9 cellular contexts compared by ENCODE assay signal in the genomic region with DNA sequence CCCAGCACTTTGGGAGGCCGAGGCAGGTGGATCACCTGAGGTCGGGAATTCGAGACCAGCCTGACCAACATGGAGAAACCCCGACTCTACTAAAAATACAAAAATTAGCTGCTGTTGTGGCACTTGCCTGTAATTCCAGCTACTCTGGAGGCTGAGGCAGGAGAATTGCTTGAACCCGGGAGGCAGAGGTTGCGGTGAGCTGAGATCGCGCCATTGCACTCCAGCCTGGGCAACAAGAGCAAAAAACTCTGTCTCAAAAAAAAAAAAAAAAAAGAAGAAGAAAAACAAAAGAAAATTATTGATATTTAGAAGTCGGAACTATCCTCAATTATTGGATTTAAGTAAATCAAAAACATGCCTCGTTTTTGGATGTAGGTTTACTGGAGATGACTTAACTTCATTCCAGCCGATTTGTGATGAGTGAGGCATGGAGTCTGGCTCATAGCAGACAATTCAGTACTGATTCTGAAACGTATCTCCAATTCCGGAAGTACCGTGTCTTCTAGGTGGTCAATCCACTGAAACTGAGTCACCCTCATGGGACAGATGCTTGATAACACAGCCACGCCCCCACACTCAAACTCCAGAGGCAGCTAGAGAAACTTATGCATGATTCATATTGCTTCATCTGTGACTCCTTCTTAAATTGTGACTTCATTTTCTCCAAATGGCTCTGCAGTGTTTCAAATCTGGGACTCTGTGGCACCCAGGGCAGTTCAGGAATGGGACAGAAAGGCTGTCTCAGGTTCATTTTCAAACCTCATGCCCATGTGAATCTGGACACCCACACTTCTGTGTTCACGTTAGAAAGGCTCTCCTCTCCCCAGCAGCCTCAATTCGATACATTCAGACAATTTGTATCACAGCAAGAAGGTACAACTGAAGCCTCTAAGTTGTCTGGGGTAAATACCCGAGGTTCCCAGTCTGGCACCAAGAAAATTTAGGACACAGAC.
DNase-seq lines count a peak whose midpoint lies in the region; ATAC-seq and TF ChIP-seq lines count a peak whose summit lies in the region.
"Had no signal": no experiment of that assay in that cellular context is flagged by ENCODE, and none has a peak within 500 bp of the region (broad histone marks: within the 10 kb centered on the region; RNA-seq: fewer than 3 reads in every experiment).

No MANE protein-coding gene starts in this region.

- H3K36me3 Mint-ChIP-seq in WTC11 = no peaks in the 10 kb centered on the region

- BruUV-seq in Panc1 (replicated peaks; lab: Mats Ljungman, UMichigan) = no TSS peak

- H3F3A ChIP-seq in smooth muscle cell (ENCODE audit: low read depth) = peaks cover 21% of the 10 kb centered on the region

- H3K4me1 Mint-ChIP-seq in WTC11 = peaks cover 62% of the 10 kb centered on the region

- peak; percentile 40 for ATAC-seq in Panc1
- ATAC-seq in HG03342 (IDR thresholded peaks at IDR 0.05; ENCODE audit: unreplicated experiment) = no peak
- no peak for ATAC-seq in HG03439 (IDR thresholded peaks at IDR 0.05; ENCODE audit: unreplicated experiment)
- no peak for ATAC-seq in WTC11

- 60% methylated on average over 18 of the region's 18 CpGs for WGBS in smooth muscle cell (ENCODE audit: low lambda C conversion rate)

- H3K9ac ChIP-seq in smooth muscle cell (ENCODE audit: low read depth) = peak overlapping the region; percentile 89

- H3K4me2 ChIP-seq in smooth muscle cell = peak overlapping the region; percentile 76

- peak overlapping the region; percentile 25 for H2AFZ ChIP-seq in smooth muscle cell (ENCODE audit: low read depth)

- H3K27ac ChIP-seq in Panc1 (ENCODE audit: low read length) = peak overlapping the region; percentile 37
- H3K27ac ChIP-seq in epithelial cell of prostate = peak overlapping the region; percentile 98
- H3K27ac ChIP-seq in smooth muscle cell (ENCODE audit: low read depth) = peak overlapping the region; percentile 98
- H3K27ac ChIP-seq: thyroid gland had no signal

- POLR2A ChIA-PET in Panc1 (lab: Charles Lee) (no interaction called here), WTC11 (lab: Charles Lee) (no interaction called here)

- CTCF ChIA-PET in Panc1 (lab: Charles Lee) (no interaction called here), WTC11 (lab: Charles Lee) (no interaction called here)

- H3K9me3 Mint-ChIP-seq in WTC11 = no peaks in the 10 kb centered on the region

- peaks cover 12% of the 10 kb centered on the region; the same call in 1 of the 2 replicates for H3K4me1 ChIP-seq in Panc1 (ENCODE audit: control insufficient read depth, insufficient read depth, low read length)
- peaks cover 8% of the 10 kb centered on the region for H3K4me1 ChIP-seq in smooth muscle cell (ENCODE audit: low read depth)
- H3K4me1 ChIP-seq: thyroid gland had no signal

- no peaks in the 10 kb centered on the region for H3K27me3 ChIP-seq in Panc1 (ENCODE audit: control insufficient read depth, insufficient read depth, low read length)
- no peaks in the 10 kb centered on the region for H3K27me3 ChIP-seq in smooth muscle cell (ENCODE audit: low read depth)
- H3K27me3 ChIP-seq: thyroid gland had no signal

- H3K9me3 ChIP-seq in Panc1 (ENCODE audit: control insufficient read depth, insufficient read depth, low read depth, low read length) (no peaks in the 10 kb centered on the region), smooth muscle cell (replicated peaks; ENCODE audit: low read depth) (no peaks in the 10 kb centered on the region)
- H3K9me3 ChIP-seq: thyroid gland had no signal

- H3K4me3 Mint-ChIP-seq in WTC11 = no peak overlapping the region

- no peak for TF ChIP-seq CTCF in GM12865 (IDR thresholded peaks at IDR 0.05; ENCODE audit: insufficient read depth, low read depth, low read length, missing control alignments)
- TF ChIP-seq CTCF in Panc1 (IDR thresholded peaks at IDR 0.05) = no peak; the same call in 1 of the 2 replicates
- TF ChIP-seq CTCF in smooth muscle cell (IDR thresholded peaks at IDR 0.05; ENCODE audit: borderline replicate concordance, insufficient read depth, poor library complexity, severe bottlenecking) = no peak
- no peak for TF ChIP-seq CTCF in WTC11 (IDR thresholded peaks at IDR 0.05)

- H3K36me3 ChIP-seq in Panc1 (ENCODE audit: control insufficient read depth, insufficient read depth, low read length) (no peaks in the 10 kb centered on the region), smooth muscle cell (ENCODE audit: low read depth) (no peaks in the 10 kb centered on the region)
- H3K36me3 ChIP-seq: thyroid gland had no signal

- intact Hi-C loops in Panc1 (cut with micrococcal nuclease; ENCODE audit: unreplicated experiment) = no loop called here

- in situ Hi-C loops in Panc1 (cut with HindIII; ENCODE audit: low pct_unique_long_range_greater_than_20kb, low sequenced_read_pairs) = no loop called here

- H3K4me3 ChIP-seq in GM12865 (ENCODE audit: low read depth, low read length) (no peak overlapping the region), Panc1 (ENCODE audit: low read depth in 2 of 2, low read length in 2 of 2) (peak overlapping the region in 1 of 2 experiments; percentile 12; a peak in 2 of 4 replicates), smooth muscle cell (no peak overlapping the region)
- H3K4me3 ChIP-seq: thyroid gland had no signal

- no peak overlapping the region for H3K27ac Mint-ChIP-seq in WTC11

- DNase-seq in GM12865 (ENCODE audit: low read depth) = peak; percentile 40
- peak; percentile 92 for DNase-seq in Panc1 (ENCODE audit: low read depth, low spot score)
- DNase-seq in epithelial cell of prostate (ENCODE audit: low read depth, low spot score) = peak; percentile 94
- DNase-seq in smooth muscle cell (lab: John Stamatoyannopoulos, UW; ENCODE audit: unreplicated experiment) = no peak
- DNase-seq in NCI-H187 treated with DMSO at 0.1 percent for 48 hours (lab: John Stamatoyannopoulos, UW) = no peak
- DNase-seq in WTC11 (ENCODE audit: low spot score) = no peak

- no peaks in the 10 kb centered on the region for H4K20me1 ChIP-seq in smooth muscle cell (ENCODE audit: low read depth)

- peaks cover 33% of the 10 kb centered on the region for H3K27me3 Mint-ChIP-seq in WTC11 (ENCODE audit: low read depth)

- H3K79me2 ChIP-seq in smooth muscle cell (ENCODE audit: low read depth) = no peaks in the 10 kb centered on the region

TF ChIP-seq in WTC11, 78 proteins besides CTCF, POLR2A, EP300 and RAD21:
- no peak for TF ChIP-seq ZNF138 (CRISPR knock-in tag; conservative IDR thresholded peaks at IDR 0.05)

Comparison
In these comparisons a context has a peak if more than half of its experiments do, and no peak if none do; other contexts are left out.
1. DNase-seq: peak in GM12865 (single experiment), Panc1 (single experiment) and epithelial cell of prostate (single experiment); none in smooth muscle cell (single experiment), NCI-H187 treated with DMSO at 0.1 percent for 48 hours (single experiment) and WTC11 (single experiment).
2. H3K27ac ChIP-seq: peak in every context shown above with its lines; median percentile 98 in epithelial cell of prostate; 98 in smooth muscle cell; 37 in Panc1.